Comparison of ENCODE assay signal across 1 cellular context in genomic region chr2:110818767-110819481, GRCh38.
TF ChIP-seq lines count a peak whose summit lies in the region.

No MANE protein-coding gene starts in this region.

TF ChIP-seq in SK-N-SH, 30 proteins besides CTCF, POLR2A, EP300 and RAD21 (continued from another document):
- no peak for TF ChIP-seq NRF1 (IDR thresholded peaks at IDR 0.05; ENCODE audit: low read depth, low read length)
- no peak for TF ChIP-seq RCOR1 (IDR thresholded peaks at IDR 0.05; ENCODE audit: low read length)
- no peak for TF ChIP-seq IRF3 (IDR thresholded peaks at IDR 0.05; ENCODE audit: low read depth, low read length)
- TF ChIP-seq MXI1 (IDR thresholded peaks at IDR 0.05; ENCODE audit: low read depth, low read length) = no peak
- no peak for TF ChIP-seq MEF2A (IDR thresholded peaks at IDR 0.05; ENCODE audit: borderline replicate concordance, low read depth)
- TF ChIP-seq TEAD4 (IDR thresholded peaks at IDR 0.05; ENCODE audit: borderline replicate concordance, insufficient read depth) = no peak
- no peak for TF ChIP-seq FOXM1 (IDR thresholded peaks at IDR 0.05; ENCODE audit: low read depth)
